24 cellular contexts compared by ENCODE assay signal in genomic region chr19:28042516-28042915, GRCh38.
DNase-seq lines count a peak whose midpoint lies in the region; ATAC-seq, FAIRE-seq and TF ChIP-seq lines count a peak whose summit lies in the region.
"Had no signal": no experiment of that assay in that cellular context is flagged by ENCODE, and none has a peak within 500 bp of the region (broad histone marks: within the 10 kb centered on the region; RNA-seq: fewer than 3 reads in every experiment).

No MANE protein-coding gene starts in this region.

- H3K27ac Mint-ChIP-seq in osteocyte (ENCODE audit: unreplicated experiment): no peak overlapping the region
- H3K27ac Mint-ChIP-seq: B cell; CD4-positive, alpha-beta T cell; CD8-positive, alpha-beta T cell had no signal

- no peaks in the 10 kb centered on the region for H3K27me3 Mint-ChIP-seq in osteocyte (ENCODE audit: unreplicated experiment)
- H3K27me3 Mint-ChIP-seq: B cell; CD4-positive, alpha-beta T cell had no signal

- no peaks in the 10 kb centered on the region for H3K9me3 ChIP-seq in right atrium auricular region
- H3K9me3 ChIP-seq in right cardiac atrium (ENCODE audit: control insufficient read depth, low read length): no peaks in the 10 kb centered on the region
- no peaks in the 10 kb centered on the region for H3K9me3 ChIP-seq in mucosa of descending colon
- H3K9me3 ChIP-seq: Caco-2 had no signal

- TF ChIP-seq CTCF in right atrium auricular region (IDR thresholded peaks at IDR 0.05): no peak
- TF ChIP-seq CTCF in osteocyte (IDR thresholded peaks at IDR 0.05): no peak
- no peak for TF ChIP-seq CTCF in mucosa of descending colon (IDR thresholded peaks at IDR 0.05)

- no peak for ATAC-seq in right cardiac atrium
- no peak for ATAC-seq in mucosa of descending colon
- ATAC-seq: A549; CD8-positive, alpha-beta T cell had no signal

- peak; percentile 47 for DNase-seq in right atrium auricular region (ENCODE audit: low spot score)
- no peak for DNase-seq in right cardiac atrium
- peak; percentile 16 for DNase-seq in left kidney (ENCODE audit: low read depth, low spot score)
- DNase-seq in osteocyte (ENCODE audit: extremely low spot score, unreplicated experiment): peak; percentile 66
- no peak for DNase-seq in urothelium cell line (ENCODE audit: low spot score)
- no peak for DNase-seq in NCI-H446 (lab: John Stamatoyannopoulos, UW)
- no peak for DNase-seq in mucosa of descending colon
- DNase-seq in NCI-H2029 (lab: John Stamatoyannopoulos, UW): no peak
- DNase-seq: AML-193; Caco-2; Calu3; CD4-positive, alpha-beta T cell; CD8-positive, alpha-beta T cell; DMS79 treated with DMSO at 0.1 percent for 48 hours; GF-D8 had no signal

- no peaks in the 10 kb centered on the region for H3K4me1 Mint-ChIP-seq in osteocyte (ENCODE audit: unreplicated experiment)
- H3K4me1 Mint-ChIP-seq: B cell had no signal

- H3K4me3 Mint-ChIP-seq in osteocyte (ENCODE audit: unreplicated experiment): no peak overlapping the region
- H3K4me3 Mint-ChIP-seq: B cell; CD4-positive, alpha-beta T cell; CD8-positive, alpha-beta T cell had no signal

- peak; percentile 20 for FAIRE-seq in urothelium cell line (lab: Jason Lieb, UNC)
- FAIRE-seq: A549, D721Med, G401.6, GM12891, GM19239 had no signal

- peaks cover 8% of the 10 kb centered on the region for H3K9me3 Mint-ChIP-seq in osteocyte (ENCODE audit: unreplicated experiment)

- no peaks in the 10 kb centered on the region for H3K4me1 ChIP-seq in right atrium auricular region
- H3K4me1 ChIP-seq in right cardiac atrium (ENCODE audit: control insufficient read depth, insufficient read depth, low read length): no peaks in the 10 kb centered on the region
- no peaks in the 10 kb centered on the region for H3K4me1 ChIP-seq in mucosa of descending colon (ENCODE audit: low read depth)
- H3K4me1 ChIP-seq: A549; BLaER1 treated with 17β-estradiol and CSF1 and Interleukin-3, amounts not matched to agents 10 nM and 100 nM; Caco-2 had no signal

- WGBS in right cardiac atrium: 43% methylated on average over 4 of the region's 4 CpGs

- H3K27me3 ChIP-seq in right atrium auricular region: no peaks in the 10 kb centered on the region
- H3K27me3 ChIP-seq in right cardiac atrium (ENCODE audit: control insufficient read depth, insufficient read depth): no peaks in the 10 kb centered on the region
- H3K27me3 ChIP-seq: BLaER1 treated with 17β-estradiol and CSF1 and Interleukin-3, amounts not matched to agents 10 nM and 100 nM had no signal

- H3K4me3 ChIP-seq in right atrium auricular region (no peak overlapping the region), right cardiac atrium (ENCODE audit: low read length) (no peak overlapping the region), mucosa of descending colon (no peak overlapping the region)
- H3K4me3 ChIP-seq: A549; BLaER1 treated with 17β-estradiol and CSF1 and Interleukin-3, amounts not matched to agents 10 nM and 100 nM had no signal

- intact Hi-C loops in right cardiac atrium (cut with DNase I): no loop called here
- intact Hi-C loops in mucosa of descending colon (cut with DNase I, micrococcal nuclease): no loop called here

- H3K36me3 ChIP-seq in right atrium auricular region: no peaks in the 10 kb centered on the region
- H3K36me3 ChIP-seq in mucosa of descending colon (ENCODE audit: low read depth): no peaks in the 10 kb centered on the region
- H3K36me3 ChIP-seq: BLaER1 treated with 17β-estradiol and CSF1 and Interleukin-3, amounts not matched to agents 10 nM and 100 nM had no signal

- no peaks in the 10 kb centered on the region for H3K36me3 Mint-ChIP-seq in osteocyte (ENCODE audit: unreplicated experiment)
- H3K36me3 Mint-ChIP-seq: CD8-positive, alpha-beta T cell had no signal

- no peak overlapping the region for H3K27ac ChIP-seq in right atrium auricular region
- no peak overlapping the region for H3K27ac ChIP-seq in right cardiac atrium (ENCODE audit: low read length)
- H3K27ac ChIP-seq: 22Rv1; A549; BLaER1 treated with 17β-estradiol and CSF1 and Interleukin-3, amounts not matched to agents 10 nM and 100 nM; C4-2B had no signal

Comparison
In these comparisons a context has a peak if more than half of its experiments do, and no peak if none do; other contexts are left out.
1. DNase-seq: peak in right atrium auricular region (single experiment), left kidney (single experiment) and osteocyte (single experiment); none in right cardiac atrium (0 of 3), urothelium cell line (single experiment), NCI-H446 (0 of 2), mucosa of descending colon (0 of 3) and NCI-H2029 (single experiment).